Comparison of ENCODE assay signal across 18 cellular contexts in the genomic region with DNA sequence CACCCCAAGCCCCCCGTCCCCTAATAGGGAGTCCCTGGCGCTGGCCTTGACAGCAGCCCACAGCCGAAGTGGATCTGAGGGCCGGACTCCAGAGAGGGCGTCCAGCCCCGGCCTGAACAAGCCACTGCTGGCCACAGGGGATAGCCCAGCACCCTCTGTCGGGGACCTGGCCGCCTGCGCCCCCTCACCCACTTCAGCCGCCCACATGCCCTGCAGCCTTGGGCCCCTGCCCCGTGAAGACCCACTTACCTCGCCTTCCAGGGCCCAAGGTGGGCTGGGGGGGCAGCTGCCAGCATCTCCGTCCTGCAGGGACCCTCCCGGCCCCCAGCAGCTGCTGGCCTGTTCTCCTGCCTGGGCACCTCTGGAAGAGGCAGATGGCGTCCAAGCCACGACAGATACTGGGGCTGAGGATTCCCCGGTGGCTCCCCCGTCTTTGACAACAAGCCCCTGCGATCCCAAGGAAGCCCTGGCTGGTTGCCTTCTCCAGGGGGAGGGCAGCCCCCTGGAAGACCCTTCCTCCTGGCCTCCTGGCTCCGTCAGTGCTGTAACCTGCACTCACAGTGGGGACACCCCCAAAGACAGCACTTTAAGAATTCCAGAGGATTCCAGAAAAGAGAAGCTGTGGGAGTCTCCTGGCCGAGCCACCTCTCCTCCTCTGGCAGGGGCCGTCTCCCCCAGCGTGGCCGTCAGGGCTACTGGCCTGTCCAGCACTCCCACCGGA. TPM values are rescaled to one million over a fixed set of nuclear protein-coding genes. Genes with fewer than 3 reads are reported as not detected.
"Had no signal": no experiment of that assay in that cellular context is flagged by ENCODE, and none has a peak within 500 bp of the region (broad histone marks: within the 10 kb centered on the region; RNA-seq: fewer than 3 reads in every experiment).

No MANE protein-coding gene starts in this region.

- H3K4me3 ChIP-seq: coronary artery, dorsolateral prefrontal cortex, esophagus muscularis mucosa, gastroesophageal sphincter, heart left ventricle, hepatocyte, left lung, lower lobe of right lung had no signal

- ATAC-seq: foreskin keratinocyte, gastroesophageal sphincter, heart left ventricle, left cardiac atrium, left lung, left ventricle myocardium superior, lower lobe of right lung had no signal

- H3K4me2 ChIP-seq: hepatocyte had no signal

- H3K27me3 ChIP-seq: hepatocyte had no signal

- H3K36me3 ChIP-seq: esophagus muscularis mucosa, gastroesophageal sphincter, heart left ventricle, left lung, lower lobe of right lung had no signal

- DNase-seq: dermis blood vessel endothelial cell; dorsolateral prefrontal cortex; effector CD4-positive, alpha-beta T cell; effector memory CD4-positive, alpha-beta T cell; foreskin keratinocyte; heart left ventricle; hypothalamus; left cardiac atrium; left lung; left ventricle myocardium superior; lower lobe of right lung; mesendoderm; midbrain had no signal

- H3K9me3 ChIP-seq: esophagus muscularis mucosa, gastroesophageal sphincter, heart left ventricle, left lung, lower lobe of right lung had no signal

- H3K27ac ChIP-seq: coronary artery, dorsolateral prefrontal cortex, esophagus muscularis mucosa, foreskin keratinocyte, gastroesophageal sphincter, heart left ventricle, hepatocyte, left lung, lower lobe of right lung had no signal

- H2AFZ ChIP-seq: hepatocyte had no signal

- H3K4me1 ChIP-seq: foreskin keratinocyte had no signal

RNA-seq across cellular contexts. Expression of a gene that starts 51.0 kb away (rescaled TPM):
- polyA plus RNA-seq: keratinocyte had no signal
